11 cellular contexts compared by ENCODE assay signal in the genomic region with DNA sequence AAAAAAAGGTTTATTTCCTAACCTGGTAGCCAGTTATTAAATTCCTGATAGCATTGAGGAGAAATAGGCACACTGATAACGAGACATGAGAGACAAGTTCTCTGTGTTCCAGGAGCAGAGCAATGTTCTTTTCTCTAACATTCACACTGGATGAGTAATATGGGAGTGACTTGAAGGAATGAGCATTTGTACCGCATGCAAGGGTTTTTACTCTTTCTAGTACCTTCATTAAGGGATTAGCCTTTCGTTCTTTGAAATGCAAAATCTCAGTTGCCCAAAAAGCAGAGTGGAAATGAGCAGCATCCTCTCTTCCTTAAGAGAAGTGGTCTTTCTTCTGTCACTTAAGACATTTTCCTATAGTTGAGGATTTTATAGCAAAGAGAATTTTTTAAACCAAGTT. TPM values are rescaled to one million over a fixed set of nuclear protein-coding genes. Genes with fewer than 3 reads are reported as not detected.
DNase-seq lines count a peak whose midpoint lies in the region; ATAC-seq and TF ChIP-seq lines count a peak whose summit lies in the region.
"Had no signal": no experiment of that assay in that cellular context is flagged by ENCODE, and none has a peak within 500 bp of the region (broad histone marks: within the 10 kb centered on the region; RNA-seq: fewer than 3 reads in every experiment).

No MANE protein-coding gene starts in this region.

- intact Hi-C loops in mucosa of descending colon (cut with DNase I, micrococcal nuclease) = loop anchor here (10.0 kb wide), 1 partner anchor 221 kb away; the partner anchor contains the start of gene DNM1L (in 2 of the 2)

- no peak for TF ChIP-seq POLR2A in Peyer's patch (IDR thresholded peaks at IDR 0.05)

- no peaks in the 10 kb centered on the region for H3K9me3 Mint-ChIP-seq in immature natural killer cell
- no peaks in the 10 kb centered on the region for H3K9me3 Mint-ChIP-seq in T-cell
- H3K9me3 Mint-ChIP-seq: CD4-positive, alpha-beta memory T cell; stimulated activated naive CD8-positive, alpha-beta T cell treated with anti-CD3 and anti-CD28 coated beads, Interleukin-15, amount 100 ng/mL, for 72 hours had no signal

- peak; percentile 59 for DNase-seq in Caki2 (ENCODE audit: low read depth)
- DNase-seq in Peyer's patch = no peak
- no peak for DNase-seq in mucosa of descending colon
- DNase-seq in cortex of kidney (lab: John Stamatoyannopoulos, UW) = no peak
- DNase-seq in immature natural killer cell = no peak
- no peak for DNase-seq in T-cell
- no peak for DNase-seq in SHP77 (lab: John Stamatoyannopoulos, UW)
- DNase-seq: CD4-positive, alpha-beta memory T cell; stimulated activated naive CD8-positive, alpha-beta T cell treated with anti-CD3 and anti-CD28 coated beads, Interleukin-15, amount 100 ng/mL, for 72 hours had no signal

- peak overlapping the region in 3 of 4 donors; percentile 17 to 72 (median 67) for H3K27ac ChIP-seq in Peyer's patch

- H3K9me3 ChIP-seq in Peyer's patch (no peaks in the 10 kb centered on the region), mucosa of descending colon (no peaks in the 10 kb centered on the region)

- in situ Hi-C loops in Caki2 (cut with HindIII; ENCODE audit: low pct_unique_long_range_greater_than_20kb, low sequenced_read_pairs) = no loop called here

- TF ChIP-seq CTCF in Peyer's patch (IDR thresholded peaks at IDR 0.05) (peak in 1 of 6 experiments; percentile 10), mucosa of descending colon (IDR thresholded peaks at IDR 0.05) (no peak)

- peaks cover 0 to 26% (median 0%) of the 10 kb centered on the region in 4 donors for H3K4me1 ChIP-seq in Peyer's patch
- H3K4me1 ChIP-seq in mucosa of descending colon (ENCODE audit: low read depth) = peaks cover 20% of the 10 kb centered on the region

- ATAC-seq in esophagus mucosa (peak; percentile 75), mucosa of descending colon (peak; percentile 84), T-cell (replicated peaks in 1 of 4) (no peak)
- ATAC-seq: HepG2; stimulated activated naive CD8-positive, alpha-beta T cell treated with anti-CD3 and anti-CD28 coated beads, Interleukin-15, amount 100 ng/mL, for 72 hours had no signal

- H3K4me3 Mint-ChIP-seq in immature natural killer cell (no peak overlapping the region), T-cell (no peak overlapping the region)
- H3K4me3 Mint-ChIP-seq: CD4-positive, alpha-beta memory T cell; stimulated activated naive CD8-positive, alpha-beta T cell treated with anti-CD3 and anti-CD28 coated beads, Interleukin-15, amount 100 ng/mL, for 72 hours had no signal

- POLR2A ChIA-PET in T-cell (lab: Charles Lee) = no interaction called here

- H3K27me3 ChIP-seq in Peyer's patch = no peaks in the 10 kb centered on the region

- H3K27me3 Mint-ChIP-seq in immature natural killer cell (ENCODE audit: low read depth in 3 of 3) (peaks cover 0 to 6% (median 0%) of the 10 kb centered on the region in 3 donors), T-cell (peaks cover 0 to 2% of the 10 kb centered on the region in 2 donors)
- H3K27me3 Mint-ChIP-seq: stimulated activated naive CD8-positive, alpha-beta T cell treated with anti-CD3 and anti-CD28 coated beads, Interleukin-15, amount 100 ng/mL, for 72 hours had no signal

- H3K27ac Mint-ChIP-seq in immature natural killer cell = no peak overlapping the region
- no peak overlapping the region for H3K27ac Mint-ChIP-seq in T-cell
- H3K27ac Mint-ChIP-seq: CD4-positive, alpha-beta memory T cell; stimulated activated naive CD8-positive, alpha-beta T cell treated with anti-CD3 and anti-CD28 coated beads, Interleukin-15, amount 100 ng/mL, for 72 hours had no signal

- CTCF ChIA-PET in T-cell (lab: Charles Lee) = interaction anchor here in 1 of 2 donors (0.6 kb wide), 1 partner anchor 63 kb away, joined by 3 read pairs; no protein-coding TSS in a partner anchor

- no peak overlapping the region for H3K4me3 ChIP-seq in Peyer's patch
- no peak overlapping the region for H3K4me3 ChIP-seq in mucosa of descending colon

- H3K36me3 Mint-ChIP-seq in immature natural killer cell (peaks cover 0 to 3% (median 0%) of the 10 kb centered on the region in 3 donors), T-cell (no peaks in the 10 kb centered on the region)
- H3K36me3 Mint-ChIP-seq: CD4-positive, alpha-beta memory T cell had no signal

- H3K4me1 Mint-ChIP-seq in immature natural killer cell = no peaks in the 10 kb centered on the region
- peaks cover 0 to 8% (median 4%) of the 10 kb centered on the region in 3 donors for H3K4me1 Mint-ChIP-seq in T-cell

- H3K36me3 ChIP-seq in Peyer's patch = no peaks in the 10 kb centered on the region
- no peaks in the 10 kb centered on the region for H3K36me3 ChIP-seq in mucosa of descending colon (ENCODE audit: low read depth)

RNA-seq across cellular contexts. Expression of gene FGD4, which starts 54.7 kb away (rescaled TPM):
- 13.9 and 16.4 TPM in 2 replicates for total RNA-seq in Caki2 (2014; rRNA removed; shearing (Covaris generic); ENCODE audit: low replicate concordance)
- total RNA-seq in Peyer's patch (100 to 1,000 TPM in 3 of 4 donors, 10 to 100 TPM in 1; 85.8 to 135 (median 123) TPM), esophagus mucosa (17.4 TPM), mucosa of descending colon (10 to 100 TPM; 31.5 to 66.7 (median 51.7) TPM), T-cell (under 1 TPM; 0.18 to 0.79 (median 0.47) TPM)
- 1 to 10 TPM in 1 of 3 donors, under 1 TPM in 2; 0.12 to 2.3 (median 0.39) TPM for polyA plus RNA-seq in immature natural killer cell

Comparison
In these comparisons a context has a peak if more than half of its experiments do, and no peak if none do; other contexts are left out.
1. ATAC-seq: peak in esophagus mucosa (single experiment) and mucosa of descending colon (single experiment); none in T-cell (0 of 4).